9 cellular contexts compared by ENCODE assay signal in the genomic region with DNA sequence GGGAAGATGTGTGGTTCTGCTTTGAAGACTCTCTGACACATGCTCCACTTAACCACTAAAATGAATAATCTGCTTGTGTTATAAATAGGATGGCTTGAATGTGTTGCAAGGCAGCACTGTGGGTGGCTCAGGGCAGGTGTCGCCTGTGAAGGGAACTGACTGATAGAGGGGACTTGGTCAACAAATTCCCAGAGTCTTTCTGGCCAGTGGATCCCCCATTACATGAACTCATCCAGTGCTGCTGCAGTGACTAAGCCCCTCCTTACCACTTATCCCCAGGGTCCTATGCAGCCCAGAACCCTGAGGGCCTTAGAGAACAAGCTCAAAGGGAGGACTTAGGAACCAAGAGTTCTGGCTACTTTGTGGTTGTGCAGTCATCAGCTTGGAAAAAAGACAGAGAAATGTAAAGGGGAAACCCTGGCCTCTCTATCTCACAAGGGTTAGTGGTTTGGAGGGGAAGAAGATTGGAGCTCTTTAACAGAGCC.
DNase-seq lines count a peak whose midpoint lies in the region; ATAC-seq and TF ChIP-seq lines count a peak whose summit lies in the region.
"Had no signal": no experiment of that assay in that cellular context is flagged by ENCODE, and none has a peak within 500 bp of the region (broad histone marks: within the 10 kb centered on the region; RNA-seq: fewer than 3 reads in every experiment).

No MANE protein-coding gene starts in this region.

- H3K27ac Mint-ChIP-seq in activated CD4-positive, alpha-beta T cell treated with anti-CD3 and anti-CD28 coated beads for 36 hours = peak overlapping the region; percentile 11
- no peak overlapping the region for H3K27ac Mint-ChIP-seq in CD4-positive, alpha-beta T cell

- no peaks in the 10 kb centered on the region for H3K9me3 Mint-ChIP-seq in activated CD4-positive, alpha-beta T cell treated with anti-CD3 and anti-CD28 coated beads for 36 hours (ENCODE audit: low read depth)
- no peaks in the 10 kb centered on the region for H3K9me3 Mint-ChIP-seq in CD4-positive, alpha-beta T cell

- no peak overlapping the region for H3K27ac ChIP-seq in CD4-positive, alpha-beta T cell (ENCODE audit: low read depth, low read length)
- H3K27ac ChIP-seq: vagina had no signal

- no peak overlapping the region for H3K4me3 Mint-ChIP-seq in activated CD4-positive, alpha-beta T cell treated with anti-CD3 and anti-CD28 coated beads for 36 hours
- no peak overlapping the region for H3K4me3 Mint-ChIP-seq in CD4-positive, alpha-beta T cell

- H3K9me3 ChIP-seq in CD4-positive, alpha-beta T cell (ENCODE audit: control insufficient read depth, low read length) = no peaks in the 10 kb centered on the region
- H3K9me3 ChIP-seq: vagina had no signal

- H3K4me1 Mint-ChIP-seq in activated CD4-positive, alpha-beta T cell treated with anti-CD3 and anti-CD28 coated beads for 36 hours = peaks cover 43% of the 10 kb centered on the region
- H3K4me1 Mint-ChIP-seq in CD4-positive, alpha-beta T cell (ENCODE audit: low read depth) = peaks cover 13% of the 10 kb centered on the region

- no peaks in the 10 kb centered on the region for H3K27me3 ChIP-seq in CD4-positive, alpha-beta T cell (ENCODE audit: control insufficient read depth, insufficient read depth, low read length)
- H3K27me3 ChIP-seq: vagina had no signal

- no peak for TF ChIP-seq CTCF in CD4-positive, alpha-beta T cell (IDR thresholded peaks at IDR 0.05)

- peak; percentile 72 for DNase-seq in activated CD4-positive, alpha-beta T cell treated with anti-CD3 and anti-CD28 coated beads for 36 hours
- DNase-seq in activated CD4-positive, alpha-beta T cell treated with anti-CD3 and anti-CD28 coated beads for 1 hour = no peak
- DNase-seq in T1000 (lab: John Stamatoyannopoulos, UW) = peak; percentile 64
- DNase-seq in renal cortical epithelial cell (ENCODE audit: low read depth) = peak; percentile 71
- DNase-seq in CD4-positive, alpha-beta T cell = no peak
- DNase-seq in midbrain (lab: John Stamatoyannopoulos, UW) = no peak
- DNase-seq in NCI-H510A treated with DMSO at 0.1 percent for 48 hours (lab: John Stamatoyannopoulos, UW) = no peak

- intact Hi-C loops in activated CD4-positive, alpha-beta T cell treated with anti-CD3 and anti-CD28 coated beads for 36 hours (cut with DNase I, micrococcal nuclease) = loop anchor here in 1 of 2 experiments (1.0 kb wide), 1 partner anchor 137 kb away; no protein-coding TSS in a partner anchor
- intact Hi-C loops in CD4-positive, alpha-beta T cell (cut with DNase I, micrococcal nuclease) = no loop called here

- H3K36me3 Mint-ChIP-seq in activated CD4-positive, alpha-beta T cell treated with anti-CD3 and anti-CD28 coated beads for 36 hours (ENCODE audit: low read depth) = no peaks in the 10 kb centered on the region
- no peaks in the 10 kb centered on the region for H3K36me3 Mint-ChIP-seq in CD4-positive, alpha-beta T cell (ENCODE audit: low read depth)

- POLR2A ChIA-PET in activated CD4-positive, alpha-beta T cell treated with anti-CD3 and anti-CD28 coated beads for 36 hours (lab: Charles Lee) = no interaction called here
- POLR2A ChIA-PET in CD4-positive, alpha-beta T cell (lab: Charles Lee) = no interaction called here

- ATAC-seq in activated CD4-positive, alpha-beta T cell treated with anti-CD3 and anti-CD28 coated beads for 36 hours = peak; percentile 72
- peak; percentile 45 for ATAC-seq in HG02642 (IDR thresholded peaks at IDR 0.05; ENCODE audit: poor library complexity, unreplicated experiment)
- ATAC-seq in CD4-positive, alpha-beta T cell (ENCODE audit: poor library complexity) = no peak

- H3K27me3 Mint-ChIP-seq in activated CD4-positive, alpha-beta T cell treated with anti-CD3 and anti-CD28 coated beads for 36 hours = peaks cover 3% of the 10 kb centered on the region
- H3K27me3 Mint-ChIP-seq in CD4-positive, alpha-beta T cell = no peaks in the 10 kb centered on the region

- CTCF ChIA-PET in activated CD4-positive, alpha-beta T cell treated with anti-CD3 and anti-CD28 coated beads for 36 hours (lab: Charles Lee) = interaction anchor here (1.9 kb wide), 1 partner anchor 12 kb away, joined by 4 read pairs; no protein-coding TSS in a partner anchor
- CTCF ChIA-PET in CD4-positive, alpha-beta T cell (lab: Charles Lee) = no interaction called here

Comparison
In these comparisons a context has a peak if more than half of its experiments do, and no peak if none do; other contexts are left out.
1. DNase-seq: peak in activated CD4-positive, alpha-beta T cell treated with anti-CD3 and anti-CD28 coated beads for 36 hours (single experiment), T1000 (single experiment) and renal cortical epithelial cell (single experiment); none in activated CD4-positive, alpha-beta T cell treated with anti-CD3 and anti-CD28 coated beads for 1 hour (single experiment), CD4-positive, alpha-beta T cell (0 of 10), midbrain (single experiment) and NCI-H510A treated with DMSO at 0.1 percent for 48 hours (single experiment).